ENCODE assay signal across 8 cellular contexts in the genomic region with DNA sequence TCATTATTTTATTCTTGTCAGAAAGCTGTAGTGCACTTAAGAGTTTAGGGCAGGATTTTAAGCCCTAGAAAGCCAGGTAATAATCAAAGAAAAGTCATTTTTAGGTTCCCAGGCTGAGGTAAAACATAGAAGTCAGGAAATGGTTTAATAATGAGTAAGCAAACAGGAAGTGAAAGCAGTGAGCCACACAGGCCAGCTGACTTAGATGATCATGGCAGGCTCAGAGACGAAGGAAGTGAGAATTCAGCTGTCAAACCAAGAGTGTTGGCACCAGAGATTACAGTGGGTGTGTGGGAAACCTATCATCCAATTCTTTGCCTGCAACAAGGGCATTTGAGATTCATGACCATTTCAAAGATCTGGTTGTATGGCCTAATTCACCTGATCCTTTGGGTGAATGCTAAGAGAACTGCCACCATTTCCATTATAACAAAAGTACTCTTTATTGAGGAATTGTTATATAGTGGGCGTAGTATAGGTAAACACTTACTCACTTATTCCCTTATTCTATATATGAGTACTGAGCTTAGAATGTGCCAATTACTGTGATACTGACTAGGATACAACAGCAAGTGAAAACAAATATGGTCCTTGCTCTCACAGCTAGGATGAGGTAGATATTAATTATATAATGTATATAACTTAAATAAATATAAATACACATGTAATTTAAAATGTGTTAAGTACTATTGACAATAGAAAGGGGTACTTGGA.
A peak's percentile ranks its signal among the peaks of the same experiment; 100 is the strongest.
DNase-seq lines count a peak whose midpoint lies in the region; ATAC-seq lines count a peak whose summit lies in the region.

No MANE protein-coding gene starts in this region.

- DNase-seq in DMS153 treated with DMSO at 0.1 percent for 48 hours (lab: John Stamatoyannopoulos, UW; ENCODE audit: unreplicated experiment) (peak; percentile 32), DMS153 (lab: John Stamatoyannopoulos, UW) (no peak), NCI-H69 (lab: John Stamatoyannopoulos, UW) (peak; percentile 12), activated T-cell treated with anti-CD3 and anti-CD28 coated beads for 48 hours (ENCODE audit: low read depth) (peak; percentile 15), hepatic stellate cell (ENCODE audit: low spot score) (peak; percentile 17), NCI-H2171 treated with DMSO at 0.1 percent for 48 hours (lab: John Stamatoyannopoulos, UW) (no peak)
- peak; percentile 4 to 5 for DNase-seq in stimulated activated CD8-positive, alpha-beta memory T cell treated with anti-CD3 and anti-CD28 coated beads, Interleukin-2, amount 100 ng/mL, for 1 hour (ENCODE audit: low read depth in 2 of 2)

- ATAC-seq in HG02840 (IDR thresholded peaks at IDR 0.05; ENCODE audit: low FRiP score, unreplicated experiment) = peak; percentile 100

Comparison
In these comparisons a context has a peak if more than half of its experiments do, and no peak if none do; other contexts are left out.
1. DNase-seq: peak in DMS153 treated with DMSO at 0.1 percent for 48 hours (single experiment), NCI-H69 (single experiment), activated T-cell treated with anti-CD3 and anti-CD28 coated beads for 48 hours (single experiment), hepatic stellate cell (single experiment) and stimulated activated CD8-positive, alpha-beta memory T cell treated with anti-CD3 and anti-CD28 coated beads, Interleukin-2, amount 100 ng/mL, for 1 hour (2 of 2); none in DMS153 (single experiment) and NCI-H2171 treated with DMSO at 0.1 percent for 48 hours (single experiment).